ENCODE assay signal across 21 cellular contexts in genomic region chr17:27868565-27868964, GRCh38. TPM values are rescaled to one million over a fixed set of nuclear protein-coding genes. Genes with fewer than 3 reads are reported as not detected.
DNase-seq lines count a peak whose midpoint lies in the region; ATAC-seq, FAIRE-seq and TF ChIP-seq lines count a peak whose summit lies in the region.
"Had no signal": no experiment of that assay in that cellular context is flagged by ENCODE, and none has a peak within 500 bp of the region (broad histone marks: within the 10 kb centered on the region; RNA-seq: fewer than 3 reads in every experiment).

No MANE protein-coding gene starts in this region.

- H3K4me2 ChIP-seq in HCT116 (ENCODE audit: low read length) (no peak overlapping the region), GM12878 (ENCODE audit: control insufficient read depth, insufficient read depth) (no peak overlapping the region)

- intact Hi-C loops in HCT116 (cut with micrococcal nuclease) = no loop called here
- intact Hi-C loops in GM12878 (cut with micrococcal nuclease; ENCODE audit: unreplicated experiment) = no loop called here
- intact Hi-C loops in heart right ventricle (cut with DNase I) = loop anchor here in 2 of 10 donors (2.0 to 10.0 kb wide), 2 partner anchors 20 to 204 kb away; no protein-coding TSS in a partner anchor

- H3K9ac ChIP-seq in HCT116 (ENCODE audit: low read length) = no peak overlapping the region
- no peak overlapping the region for H3K9ac ChIP-seq in GM12878 (ENCODE audit: control insufficient read depth, insufficient read depth, low read length)
- H3K9ac ChIP-seq in liver (ENCODE audit: low read depth in 1 of 2, low read length in 2 of 2) = no peak overlapping the region

- H3K27me3 ChIP-seq in HCT116 (ENCODE audit: insufficient read depth, low read length) = no peaks in the 10 kb centered on the region
- no peaks in the 10 kb centered on the region for H3K27me3 ChIP-seq in GM12878 (replicated peaks in 1 of 2; ENCODE audit: control insufficient read depth in 2 of 2, insufficient read depth in 2 of 2, low read length in 1 of 2)
- no peaks in the 10 kb centered on the region for H3K27me3 ChIP-seq in liver (ENCODE audit: control insufficient read depth in 4 of 4, insufficient read depth in 4 of 4, low read length in 3 of 4)
- H3K27me3 ChIP-seq in heart right ventricle = no peaks in the 10 kb centered on the region
- H3K27me3 ChIP-seq: SJSA1 had no signal

- no peak for FAIRE-seq in GM12878 (lab: Jason Lieb, UNC)
- FAIRE-seq: GM12891 had no signal

- TF ChIP-seq EP300 in GM12878 (IDR thresholded peaks at IDR 0.05; ENCODE audit: borderline replicate concordance in 1 of 2, control insufficient read depth in 1 of 2, low read depth in 2 of 2, low read length in 2 of 2) = no peak

- H4K20me1 ChIP-seq in HCT116 (ENCODE audit: insufficient read depth) = no peaks in the 10 kb centered on the region
- H4K20me1 ChIP-seq in GM12878 (ENCODE audit: control insufficient read depth, insufficient read depth) = no peaks in the 10 kb centered on the region

- POLR2A ChIA-PET in HCT116 (lab: Charles Lee) = no interaction called here
- POLR2A ChIA-PET in GM12878 (lab: Charles Lee) = no interaction called here

- H2AFZ ChIP-seq in HCT116 (ENCODE audit: low read depth, low read length, poor library complexity, severe bottlenecking) (no peak overlapping the region), GM12878 (ENCODE audit: control insufficient read depth, low read depth, low read length) (no peak overlapping the region)

- no peak overlapping the region for H3K27ac ChIP-seq in HCT116 (ENCODE audit: low read depth, low read length)
- no peak overlapping the region for H3K27ac ChIP-seq in GM12878 (ENCODE audit: control insufficient read depth, insufficient read depth)
- no peak overlapping the region for H3K27ac ChIP-seq in liver (ENCODE audit: low read depth in 1 of 2, low read length in 2 of 2)
- no peak overlapping the region for H3K27ac ChIP-seq in heart right ventricle
- H3K27ac ChIP-seq: 22Rv1, RWPE1, SJSA1 had no signal

- WGBS in GM12878 (ENCODE audit: insufficient coverage, insufficient replicate concordance, low lambda C conversion rate, missing lambda C conversion rate) = 76% methylated on average over 8 of the region's 8 CpGs
- 94% methylated on average over 8 of the region's 8 CpGs for WGBS in liver
- WGBS in heart right ventricle, 2 donors = 91 to 95% methylated on average over 8 of the region's 8 CpGs

- H3K79me2 ChIP-seq in HCT116 (ENCODE audit: insufficient read depth, low read length) (no peaks in the 10 kb centered on the region), GM12878 (ENCODE audit: control insufficient read depth, insufficient read depth, low read length) (no peaks in the 10 kb centered on the region)

- no peaks in the 10 kb centered on the region for H3K36me3 ChIP-seq in HCT116 (ENCODE audit: control insufficient read depth in 1 of 2, insufficient read depth in 2 of 2, low read length in 2 of 2)
- no peaks in the 10 kb centered on the region for H3K36me3 ChIP-seq in GM12878 (ENCODE audit: control insufficient read depth in 2 of 2, insufficient read depth in 2 of 2, low read length in 1 of 2)
- no peaks in the 10 kb centered on the region for H3K36me3 ChIP-seq in liver (ENCODE audit: control insufficient read depth in 4 of 4, insufficient read depth in 3 of 4, low read depth in 1 of 4, low read length in 3 of 4)
- H3K36me3 ChIP-seq in heart right ventricle = no peaks in the 10 kb centered on the region
- H3K36me3 ChIP-seq: SJSA1 had no signal

- DNase-seq in DMS53 (lab: John Stamatoyannopoulos, UW) = peak; percentile 54
- DNase-seq in DMS53 treated with DMSO at 0.1 percent for 48 hours (lab: John Stamatoyannopoulos, UW; ENCODE audit: unreplicated experiment) = no peak
- DNase-seq in HCT116 (ENCODE audit: low read depth, low spot score) = no peak
- no peak for DNase-seq in GM12878 (ENCODE audit: low read depth, low spot score)
- no peak for DNase-seq in stimulated activated naive CD4-positive, alpha-beta T cell (lab: John Stamatoyannopoulos, UW)
- no peak for DNase-seq in heart right ventricle
- no peak for DNase-seq in NCI-H524 (lab: John Stamatoyannopoulos, UW)
- DNase-seq: CD4-positive, alpha-beta memory T cell; H7; MM.1S; NCI-H1105; NCI-H1694; NCI-H226; NCI-H526; PC-3; SW 1271 had no signal

- BruUV-seq in HCT116 (replicated peaks; lab: Mats Ljungman, UMichigan) (no TSS peak), GM12878 (replicated peaks; lab: Mats Ljungman, UMichigan) (no TSS peak)

- no peaks in the 10 kb centered on the region for H3K4me1 ChIP-seq in HCT116 (ENCODE audit: control insufficient read depth in 1 of 2, insufficient read depth in 2 of 2, low read length in 2 of 2)
- H3K4me1 ChIP-seq in GM12878 (ENCODE audit: control insufficient read depth, insufficient read depth, low read length) = no peaks in the 10 kb centered on the region
- no peaks in the 10 kb centered on the region for H3K4me1 ChIP-seq in liver (ENCODE audit: control insufficient read depth in 4 of 4, insufficient read depth in 4 of 4, low read length in 3 of 4)
- H3K4me1 ChIP-seq in heart right ventricle = no peaks in the 10 kb centered on the region
- H3K4me1 ChIP-seq: SJSA1 had no signal

- no peaks in the 10 kb centered on the region for H3K9me2 ChIP-seq in HCT116 (ENCODE audit: insufficient read depth)

- no peak for TF ChIP-seq POLR2A in HCT116 (IDR thresholded peaks at IDR 0.05; ENCODE audit: borderline replicate concordance, extremely low read depth, insufficient read depth, insufficient read length)
- no peak for TF ChIP-seq POLR2A in GM12878 (IDR thresholded peaks at IDR 0.05; ENCODE audit: low read depth, low read length)

- SMC1A ChIA-PET in GM12878 (lab: Charles Lee; ENCODE audit: uncharacterized antibody, unreplicated experiment) = interaction anchor here (0.7 kb wide), 1 partner anchor 62 kb away, joined by 3 read pairs; no protein-coding TSS in a partner anchor

- H3K9me3 ChIP-seq in HCT116 (ENCODE audit: control insufficient read depth in 1 of 2, insufficient read depth in 1 of 2, low read depth in 1 of 2, low read length in 2 of 2) = no peaks in the 10 kb centered on the region
- H3K9me3 ChIP-seq in GM12878 (replicated peaks; ENCODE audit: control insufficient read depth, insufficient read depth, low read length) = no peaks in the 10 kb centered on the region; the same call in 1 of the 3 replicates
- no peaks in the 10 kb centered on the region for H3K9me3 ChIP-seq in liver (ENCODE audit: control insufficient read depth in 4 of 4, low read length in 3 of 4)
- H3K9me3 ChIP-seq in heart right ventricle = peaks cover 0 to 6% (median 0%) of the 10 kb centered on the region in 11 donors
- H3K9me3 ChIP-seq: SJSA1 had no signal

- H3K4me3 ChIP-seq in HCT116 (replicated peaks in 1 of 2; ENCODE audit: low read depth in 1 of 2, low read length in 2 of 2) (no peak overlapping the region), GM12878 (no peak overlapping the region), liver (ENCODE audit: low read depth in 1 of 3, low read length in 3 of 3) (no peak overlapping the region), heart right ventricle (no peak overlapping the region)
- H3K4me3 ChIP-seq: SJSA1 had no signal

- in situ Hi-C loops in GM12878 (cut with MboI) = no loop called here

- no peak for ATAC-seq in HCT116
- ATAC-seq in GM12878 = no peak
- no peak for ATAC-seq in heart right ventricle
- ATAC-seq: PC-3 had no signal

- RAD21 ChIA-PET in HCT116 (lab: Charles Lee; ENCODE audit: low non-redundant PET in 1 of 2, low total read pairs in 2 of 2, uncharacterized antibody in 2 of 2, unreplicated experiment in 2 of 2) (no interaction called here), GM12878 (lab: Charles Lee; ENCODE audit: unreplicated experiment) (interaction anchor here (1.2 to 1.3 kb wide), 2 partner anchors 61 to 63 kb away, joined by 3 to 7 read pairs; no protein-coding TSS in a partner anchor)

- TF ChIP-seq CTCF in HCT116 (IDR thresholded peaks at IDR 0.05 in 2 of 3, conservative IDR thresholded peaks at IDR 0.05 in 1 of 3; ENCODE audit: borderline replicate concordance in 1 of 3, insufficient read depth in 1 of 3, low read depth in 2 of 3, low read length in 2 of 3) (no peak), GM12878 (IDR thresholded peaks at IDR 0.05 in 2 of 3, conservative IDR thresholded peaks at IDR 0.05 in 1 of 3; ENCODE audit: control insufficient read depth in 2 of 3, extremely low read depth in 1 of 3, insufficient read depth in 1 of 3, low read depth in 3 of 3, low read length in 3 of 3) (peak in 2 of 3 experiments; percentile 12 to 13; a peak in 3 of 6 replicates), liver (IDR thresholded peaks at IDR 0.05; ENCODE audit: low read depth, low read length, missing input control) (peak; percentile 14), heart right ventricle (IDR thresholded peaks at IDR 0.05) (no peak)

- TF ChIP-seq RAD21 in HCT116 (IDR thresholded peaks at IDR 0.05; ENCODE audit: low read depth) (0 out of 2 replicates have a peak, but pooled peaks have one; percentile 11), GM12878 (IDR thresholded peaks at IDR 0.05; ENCODE audit: insufficient read depth, low read depth, low read length) (peak; percentile 23; the same call in 1 of the 2 replicates), liver (IDR thresholded peaks at IDR 0.05) (peak; percentile 56 to 75)

- CTCF ChIA-PET in HCT116 (lab: Charles Lee) = interaction anchor here (1.8 kb wide), 1 partner anchor 63 kb away, joined by 11 read pairs; no protein-coding TSS in a partner anchor
- CTCF ChIA-PET in GM12878 (lab: Yijun Ruan, JAX) = interaction anchor here (0.5 to 1.3 kb wide), 2 partner anchors 22 to 63 kb away, joined by 3 to 8 read pairs; no protein-coding TSS in a partner anchor

RNA-seq across cellular contexts. Expression of gene LYRM9, which starts 24.6 kb away (rescaled TPM):
- 4.8 TPM for total RNA-seq in HCT116 (2021; ENCODE audit: unreplicated experiment)
- 4.8 and 5.8 TPM in 2 replicates for polyA plus RNA-seq in HCT116 (2012)
- 19.2 and 21.6 TPM in 2 replicates for total RNA-seq in GM12878 (2013; cell fraction: nucleolus; rRNA removed)
- 5.7 and 6.4 TPM in 2 replicates for total RNA-seq in GM12878 (2014; rRNA removed)
- 3.5 and 3.8 TPM in 2 replicates for total RNA-seq in GM12878 (2014; rRNA removed; fragmentation: Illumina TruSeq; extraction: Trizol)
- total RNA-seq in GM12878 (2021) = 4.7 and 5.8 TPM in 2 replicates
- polyA plus RNA-seq in GM12878 (2011; ENCODE audit: low read depth) = 9.0 TPM
- 3.3 and 3.5 TPM in 2 replicates for polyA plus RNA-seq in GM12878 (2011; rRNA removed)
- 3.5 and 4.3 TPM in 2 replicates for polyA plus RNA-seq in GM12878 (2011; cell fraction: cytosol; rRNA removed)
- polyA plus RNA-seq in GM12878 (2011; cell fraction: nucleus; rRNA removed) = 7.5 TPM in 2 replicates
- polyA plus RNA-seq in GM12878 (2012) = 10.0 and 12.0 TPM in 2 replicates
- 4.6 and 4.9 TPM in 2 replicates for polyA plus RNA-seq in GM12878 (2014; fragmentation: Illumina TruSeq; extraction: Trizol)
- polyA plus RNA-seq in GM12878 (2014; fragmentation: Nextera tagmentation; extraction: Ambion mirVana) = 1 to 10 TPM; 1.8 to 2.7 TPM
- polyA plus RNA-seq in GM12878 (2014; rRNA removed) = 6.1 and 8.3 TPM in 2 replicates
- polyA plus RNA-seq in GM12878 (2016; fragmentation: Nextera tagmentation; extraction: Ambion mirVana) = 1 to 10 TPM; 4.6 to 6.7 TPM
- 2.4 and 4.1 TPM in 2 replicates for polyA minus RNA-seq in GM12878 (2011; rRNA and poly(A)+ RNA removed)
- polyA minus RNA-seq in GM12878 (2011; cell fraction: cytosol; rRNA and poly(A)+ RNA removed) = 1.3 and 1.6 TPM in 2 replicates
- 2.4 and 4.3 TPM in 2 replicates for polyA minus RNA-seq in GM12878 (2011; cell fraction: nucleus; rRNA and poly(A)+ RNA removed)
- total RNA-seq in liver = 1 to 10 TPM; 4.2 to 4.4 TPM
- polyA plus RNA-seq in liver = 1 to 10 TPM; 3.8 to 4.0 TPM
- 10 to 100 TPM in 5 of 10 donors, 1 to 10 TPM in 5; 8.7 to 13.3 (median 9.8) TPM for total RNA-seq in heart right ventricle
- 1 to 10 TPM; 4.1 to 9.1 TPM for polyA plus RNA-seq in heart right ventricle

Comparison
In these comparisons a context has a peak if more than half of its experiments do, and no peak if none do; other contexts are left out.
1. CTCF ChIP-seq: peak in GM12878 (2 of 3) and liver (single experiment); none in HCT116 (0 of 3) and heart right ventricle (0 of 9).